Comparison of ENCODE assay signal across 23 cellular contexts in genomic region chr5:36899860-36900259, GRCh38.
"Had no signal": no experiment of that assay in that cellular context is flagged by ENCODE, and none has a peak within 500 bp of the region (broad histone marks: within the 10 kb centered on the region; RNA-seq: fewer than 3 reads in every experiment).

No MANE protein-coding gene starts in this region.

- H3K4me2 ChIP-seq: KMS-11, SK-N-SH had no signal

- DNase-seq: Kasumi-1, MM.1S, NCI-H1092 treated with DMSO at 0.1 percent for 48 hours, NCI-H1436, NCI-H187, NCI-H2029, NCI-H2081 treated with DMSO at 0.1 percent for 48 hours, NCI-H2171, NCI-H226, NCI-H446, NCI-H510A, NCI-H524 treated with DMSO at 0.1 percent for 48 hours, NCI-H69, NCI-H774, SHP77, SK-N-SH, SW 1271, T-cell had no signal

- H3K4me3 ChIP-seq: K562 had no signal

- H3K27me3 Mint-ChIP-seq: IgD-negative memory B cell, T-cell had no signal

- H3K27ac ChIP-seq: HL-60, KMS-11, RWPE1 had no signal

- H3K27ac Mint-ChIP-seq: IgD-negative memory B cell, T-cell had no signal

- H3K9me3 ChIP-seq: SK-N-SH had no signal

- H3K9ac ChIP-seq: KMS-11, SK-N-SH had no signal

- ATAC-seq: K562, T-cell had no signal

- H3K4me3 Mint-ChIP-seq: T-cell had no signal
